1 cellular context compared by ENCODE assay signal in the genomic region with DNA sequence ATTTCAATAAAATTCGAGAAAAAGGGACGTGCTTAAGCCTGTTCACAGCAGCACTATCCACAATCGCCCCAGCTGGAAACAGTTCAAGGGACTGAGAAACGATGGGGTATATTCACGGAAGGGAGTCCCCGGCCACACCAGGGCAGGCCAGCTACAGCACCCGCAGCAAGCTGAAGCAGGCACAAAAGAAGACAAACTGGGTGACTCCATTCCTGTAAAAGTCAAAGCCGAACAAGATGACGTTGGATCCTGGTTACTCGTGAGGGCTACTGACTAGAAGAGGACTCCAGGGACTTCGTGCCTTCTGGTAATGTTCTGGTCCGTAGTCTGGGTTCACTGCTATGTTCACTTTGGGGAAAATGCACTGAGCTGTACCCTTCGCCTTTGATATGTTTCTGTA.
TF ChIP-seq lines count a peak whose summit lies in the region.

No MANE protein-coding gene starts in this region.

TF ChIP-seq in IMR-90, 13 proteins besides CTCF, POLR2A, EP300 and RAD21 (continued from another document):
- TF ChIP-seq, protein P1, sequence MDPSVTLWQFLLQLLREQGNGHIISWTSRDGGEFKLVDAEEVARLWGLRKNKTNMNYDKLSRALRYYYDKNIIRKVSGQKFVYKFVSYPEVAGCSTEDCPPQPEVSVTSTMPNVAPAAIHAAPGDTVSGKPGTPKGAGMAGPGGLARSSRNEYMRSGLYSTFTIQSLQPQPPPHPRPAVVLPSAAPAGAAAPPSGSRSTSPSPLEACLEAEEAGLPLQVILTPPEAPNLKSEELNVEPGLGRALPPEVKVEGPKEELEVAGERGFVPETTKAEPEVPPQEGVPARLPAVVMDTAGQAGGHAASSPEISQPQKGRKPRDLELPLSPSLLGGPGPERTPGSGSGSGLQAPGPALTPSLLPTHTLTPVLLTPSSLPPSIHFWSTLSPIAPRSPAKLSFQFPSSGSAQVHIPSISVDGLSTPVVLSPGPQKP (IDR thresholded peaks at IDR 0.05; ENCODE audit: borderline replicate concordance, low read depth, low read length) = no peak
- no peak for TF ChIP-seq CEBPB (IDR thresholded peaks at IDR 0.05; ENCODE audit: low read depth, low read length)
- TF ChIP-seq FOS (IDR thresholded peaks at IDR 0.05; ENCODE audit: low read depth, low read length) = no peak
- TF ChIP-seq, protein P2, sequence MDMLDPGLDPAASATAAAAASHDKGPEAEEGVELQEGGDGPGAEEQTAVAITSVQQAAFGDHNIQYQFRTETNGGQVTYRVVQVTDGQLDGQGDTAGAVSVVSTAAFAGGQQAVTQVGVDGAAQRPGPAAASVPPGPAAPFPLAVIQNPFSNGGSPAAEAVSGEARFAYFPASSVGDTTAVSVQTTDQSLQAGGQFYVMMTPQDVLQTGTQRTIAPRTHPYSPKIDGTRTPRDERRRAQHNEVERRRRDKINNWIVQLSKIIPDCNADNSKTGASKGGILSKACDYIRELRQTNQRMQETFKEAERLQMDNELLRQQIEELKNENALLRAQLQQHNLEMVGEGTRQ (IDR thresholded peaks at IDR 0.05; ENCODE audit: low read depth, low read length) = no peak
- TF ChIP-seq RCOR1 (IDR thresholded peaks at IDR 0.05; ENCODE audit: insufficient replicate concordance, low read length) = no peak
- TF ChIP-seq CHD1 (IDR thresholded peaks at IDR 0.05; ENCODE audit: low read depth, low read length) = no peak
- TF ChIP-seq BHLHE40 (IDR thresholded peaks at IDR 0.05; ENCODE audit: low read depth, low read length) = no peak
- TF ChIP-seq MAZ (IDR thresholded peaks at IDR 0.05; ENCODE audit: borderline replicate concordance, low read depth, low read length) = no peak
- TF ChIP-seq MAFK (IDR thresholded peaks at IDR 0.05; ENCODE audit: low read depth, low read length) = no peak
- TF ChIP-seq NFE2L2 (IDR thresholded peaks at IDR 0.05; ENCODE audit: low read depth, low read length) = no peak
- no peak for TF ChIP-seq RFX5 (IDR thresholded peaks at IDR 0.05; ENCODE audit: low read depth, low read length)
- no peak for TF ChIP-seq SMC3 (IDR thresholded peaks at IDR 0.05; ENCODE audit: low read depth, low read length)
TF ChIP-seq in IMR-90: peak in this region for 0.
